25 cellular contexts compared by ENCODE assay signal in genomic region chr6:105988321-105988720, GRCh38.
"Had no signal": no experiment of that assay in that cellular context is flagged by ENCODE, and none has a peak within 500 bp of the region (broad histone marks: within the 10 kb centered on the region; RNA-seq: fewer than 3 reads in every experiment).

No MANE protein-coding gene starts in this region.

- H3K27me3 ChIP-seq: breast epithelium had no signal

- H3K27ac ChIP-seq: breast epithelium, colonic mucosa, epithelial cell of prostate, left ventricle myocardium inferior, spleen, upper lobe of left lung had no signal

- H3K4me3 ChIP-seq: breast epithelium, colonic mucosa, left ventricle myocardium inferior, spleen, upper lobe of left lung had no signal

- H3K9me3 ChIP-seq: breast epithelium, colonic mucosa, left ventricle myocardium inferior, spleen, upper lobe of left lung had no signal

- H3K4me3 Mint-ChIP-seq: activated B cell treated with CpG ODN at 0.5 μM for 24 hours; activated CD4-positive, alpha-beta T cell treated with anti-CD3 and anti-CD28 coated beads for 36 hours; activated naive CD8-positive, alpha-beta T cell treated with anti-CD3 and anti-CD28 coated beads for 36 hours; activated T-cell treated with anti-CD3 and anti-CD28 coated beads, Interleukin-2, amount 50 U/mL, for 24 hours; central memory CD8-positive, alpha-beta T cell; naive thymus-derived CD4-positive, alpha-beta T cell; neural crest cell; T-helper 1 cell treated with Interleukin-12 subunit alpha and Interleukin-12 subunit beta and Interleukin-4 antibody, amounts not matched to agents 30 μg/mL and 1 μg/mL, for 36 hours had no signal

- DNase-seq: activated B cell treated with CpG ODN at 0.5 μM for 24 hours; activated CD4-positive, alpha-beta T cell treated with anti-CD3 and anti-CD28 coated beads for 36 hours; activated CD4-positive, alpha-beta T cell treated with anti-CD3 and anti-CD28 coated beads, Interleukin-2, amount 50 U/mL, for 4 hours; activated CD8-positive, alpha-beta memory T cell treated with anti-CD3 and anti-CD28 coated beads for 24 hours; activated CD8-positive, alpha-beta memory T cell treated with anti-CD3 and anti-CD28 coated beads, Interleukin-2, amount 50 U/mL, for 4 hours; activated naive CD4-positive, alpha-beta T cell; activated naive CD8-positive, alpha-beta T cell treated with anti-CD3 and anti-CD28 coated beads for 36 hours; activated T-cell treated with anti-CD3 and anti-CD28 coated beads, Interleukin-2, amount 50 U/mL, for 24 hours; amniotic stem cell; colonic mucosa; hypothalamus; left ventricle myocardium inferior; naive thymus-derived CD4-positive, alpha-beta T cell; retina; spleen; stimulated activated CD4-positive, alpha-beta T cell treated with anti-CD3 and anti-CD28 coated beads, Interleukin-4, amount 100 ng/mL, for 1 hour; stimulated activated naive CD4-positive, alpha-beta T cell; upper lobe of left lung had no signal

- H3K27ac Mint-ChIP-seq: activated B cell treated with CpG ODN at 0.5 μM for 24 hours; activated CD4-positive, alpha-beta T cell treated with anti-CD3 and anti-CD28 coated beads for 36 hours; activated naive CD8-positive, alpha-beta T cell treated with anti-CD3 and anti-CD28 coated beads for 36 hours; activated T-cell treated with anti-CD3 and anti-CD28 coated beads, Interleukin-2, amount 50 U/mL, for 24 hours; activated T-helper 2 cell treated with anti-CD3 and anti-CD28 coated beads, Interferon-gamma antibody, Interleukin-2, Interleukin-4, amounts not matched to agents 10 μg/mL and 5 μg/mL and 100 μg/mL, durations not matched to agents 14 hours and 24 hours and 36 hours; naive thymus-derived CD4-positive, alpha-beta T cell; progenitor cell of endocrine pancreas; T-helper 1 cell treated with Interleukin-12 subunit alpha and Interleukin-12 subunit beta and Interleukin-4 antibody, amounts not matched to agents 30 μg/mL and 1 μg/mL, for 36 hours had no signal

- H3K4me1 ChIP-seq: breast epithelium, colonic mucosa had no signal

- H3K9me3 Mint-ChIP-seq: activated B cell treated with CpG ODN at 0.5 μM for 24 hours; activated naive CD8-positive, alpha-beta T cell treated with anti-CD3 and anti-CD28 coated beads for 36 hours; activated T-cell treated with anti-CD3 and anti-CD28 coated beads, Interleukin-2, amount 50 U/mL, for 24 hours; activated T-helper 2 cell treated with anti-CD3 and anti-CD28 coated beads, Interferon-gamma antibody, Interleukin-2, Interleukin-4, amounts not matched to agents 10 μg/mL and 5 μg/mL and 100 μg/mL, durations not matched to agents 14 hours and 24 hours and 36 hours; central memory CD8-positive, alpha-beta T cell; neural crest cell; T-helper 1 cell treated with Interleukin-12 subunit alpha and Interleukin-12 subunit beta and Interleukin-4 antibody, amounts not matched to agents 30 μg/mL and 1 μg/mL, for 36 hours had no signal

- ATAC-seq: activated CD4-positive, alpha-beta T cell treated with anti-CD3 and anti-CD28 coated beads for 36 hours; naive thymus-derived CD4-positive, alpha-beta T cell had no signal

- H3K36me3 ChIP-seq: breast epithelium, colonic mucosa, left ventricle myocardium inferior, spleen, upper lobe of left lung had no signal
